ENCODE assay signal across 15 cellular contexts in genomic region chr3:149898771-149899170, GRCh38.
DNase-seq lines count a peak whose midpoint lies in the region; ATAC-seq and TF ChIP-seq lines count a peak whose summit lies in the region.
"Had no signal": no experiment of that assay in that cellular context is flagged by ENCODE, and none has a peak within 500 bp of the region (broad histone marks: within the 10 kb centered on the region; RNA-seq: fewer than 3 reads in every experiment).

No MANE protein-coding gene starts in this region.

- CTCF ChIA-PET in MCF 10A (lab: Yijun Ruan, JAX), result interaction anchor here (0.7 kb wide), 1 partner anchor 8 kb away, joined by 3 read pairs; no protein-coding TSS in a partner anchor
- CTCF ChIA-PET in HEK293T (lab: Yijun Ruan, JAX), result no interaction called here

- no peak for ATAC-seq in central memory CD8-positive, alpha-beta T cell (replicated peaks; ENCODE audit: extremely low read depth, poor library complexity, severe bottlenecking)
- ATAC-seq: WTC11 had no signal

- POLR2A ChIA-PET in MCF 10A (lab: Yijun Ruan, JAX), result interaction anchor here (1.0 to 1.1 kb wide), 2 partner anchors 10 to 83 kb away, joined by 3 read pairs; no protein-coding TSS in a partner anchor
- POLR2A ChIA-PET in HEK293T (lab: Yijun Ruan, JAX), result no interaction called here

- no peaks in the 10 kb centered on the region for H3K27me3 ChIP-seq in breast epithelium
- H3K27me3 ChIP-seq in hepatocyte, result no peaks in the 10 kb centered on the region
- H3K27me3 ChIP-seq: esophagus muscularis mucosa had no signal

- no peaks in the 10 kb centered on the region for H3K9me2 ChIP-seq in hepatocyte (replicated peaks; ENCODE audit: insufficient read depth)

- no peaks in the 10 kb centered on the region for H4K20me1 ChIP-seq in hepatocyte (ENCODE audit: insufficient read depth, poor library complexity, severe bottlenecking)

- H3K4me3 Mint-ChIP-seq in MCF 10A (ENCODE audit: unreplicated experiment), result no peak overlapping the region
- no peak overlapping the region for H3K4me3 Mint-ChIP-seq in central memory CD8-positive, alpha-beta T cell
- H3K4me3 Mint-ChIP-seq: WTC11 had no signal

- H3K4me1 Mint-ChIP-seq in MCF 10A (ENCODE audit: insufficient read depth, unreplicated experiment), result peaks cover 9% of the 10 kb centered on the region
- peaks cover 13% of the 10 kb centered on the region for H3K4me1 Mint-ChIP-seq in central memory CD8-positive, alpha-beta T cell

- TF ChIP-seq POLR2A in breast epithelium (IDR thresholded peaks at IDR 0.05), result no peak

- DNase-seq in MCF 10A (ENCODE audit: unreplicated experiment) (peak; percentile 26), breast epithelium (ENCODE audit: low spot score in 2 of 2) (no peak), hepatocyte (ENCODE audit: low spot score) (peak; percentile 5), DMS153 treated with DMSO at 0.1 percent for 48 hours (lab: John Stamatoyannopoulos, UW; ENCODE audit: unreplicated experiment) (no peak), NCI-H187 treated with DMSO at 0.1 percent for 48 hours (lab: John Stamatoyannopoulos, UW) (no peak), HEK293T (ENCODE audit: extremely low spot score) (no peak)
- DNase-seq in central memory CD8-positive, alpha-beta T cell (ENCODE audit: low spot score in 2 of 2), result no peak
- DNase-seq in activated CD8-positive, alpha-beta memory T cell treated with anti-CD3 and anti-CD28 coated beads, Interleukin-2, amount 50 U/mL, for 4 hours, result no peak
- DNase-seq: activated T-cell treated with anti-CD3 and anti-CD28 coated beads, Interleukin-2, amount 50 U/mL, for 1 hour; DMS79; NCI-H510A treated with DMSO at 0.1 percent for 48 hours had no signal

- H3K27me3 Mint-ChIP-seq in MCF 10A (ENCODE audit: insufficient read depth, unreplicated experiment), result no peaks in the 10 kb centered on the region
- H3K27me3 Mint-ChIP-seq in central memory CD8-positive, alpha-beta T cell, result no peaks in the 10 kb centered on the region

- peaks cover 9% of the 10 kb centered on the region for H3K36me3 Mint-ChIP-seq in MCF 10A (ENCODE audit: insufficient read depth, unreplicated experiment)
- H3K36me3 Mint-ChIP-seq in central memory CD8-positive, alpha-beta T cell (ENCODE audit: insufficient read depth), result peaks cover 4% of the 10 kb centered on the region
- H3K36me3 Mint-ChIP-seq: WTC11 had no signal

- 82% methylated on average over 2 of the region's 2 CpGs for WGBS in hepatocyte (ENCODE audit: low lambda C conversion rate, missing lambda C conversion rate)

- no TSS peak for BruUV-seq in MCF 10A (replicated peaks; lab: Mats Ljungman, UMichigan)

- intact Hi-C loops in MCF 10A (cut with micrococcal nuclease), result no loop called here
- intact Hi-C loops in breast epithelium (cut with DNase I; ENCODE audit: low total_unique reads), result no loop called here

- no peaks in the 10 kb centered on the region for H3K9me3 Mint-ChIP-seq in MCF 10A (ENCODE audit: unreplicated experiment)
- no peaks in the 10 kb centered on the region for H3K9me3 Mint-ChIP-seq in central memory CD8-positive, alpha-beta T cell
- H3K9me3 Mint-ChIP-seq: WTC11 had no signal

- no peaks in the 10 kb centered on the region for H3K9me3 ChIP-seq in breast epithelium
- no peaks in the 10 kb centered on the region for H3K9me3 ChIP-seq in hepatocyte (ENCODE audit: low read depth)
- H3K9me3 ChIP-seq: esophagus muscularis mucosa had no signal

- H3K4me1 ChIP-seq in breast epithelium, result no peaks in the 10 kb centered on the region
- H3K4me1 ChIP-seq in hepatocyte (ENCODE audit: insufficient read depth), result no peaks in the 10 kb centered on the region

- no peak overlapping the region for H3K27ac Mint-ChIP-seq in MCF 10A (ENCODE audit: low read depth, unreplicated experiment)
- H3K27ac Mint-ChIP-seq in central memory CD8-positive, alpha-beta T cell (ENCODE audit: low read depth), result peak overlapping the region; percentile 32
- H3K27ac Mint-ChIP-seq: WTC11 had no signal

- TF ChIP-seq CTCF in MCF 10A (IDR thresholded peaks at IDR 0.05; ENCODE audit: unreplicated experiment) (no peak), breast epithelium (IDR thresholded peaks at IDR 0.05) (no peak), hepatocyte (IDR thresholded peaks at IDR 0.05; ENCODE audit: poor library complexity) (no peak)

- H3K36me3 ChIP-seq in breast epithelium, result peaks cover 7% of the 10 kb centered on the region
- no peaks in the 10 kb centered on the region for H3K36me3 ChIP-seq in hepatocyte (replicated peaks; ENCODE audit: insufficient read depth, low read depth)

- H3K4me3 ChIP-seq in breast epithelium (no peak overlapping the region), hepatocyte (no peak overlapping the region)
- H3K4me3 ChIP-seq: esophagus muscularis mucosa had no signal

- H3K4me2 ChIP-seq in hepatocyte, result no peak overlapping the region

- H3K79me2 ChIP-seq in hepatocyte, result no peaks in the 10 kb centered on the region

- no peak overlapping the region for H2AFZ ChIP-seq in hepatocyte

- no peak overlapping the region for H3K27ac ChIP-seq in breast epithelium
- no peak overlapping the region for H3K27ac ChIP-seq in hepatocyte
- H3K27ac ChIP-seq: 22Rv1, esophagus muscularis mucosa, HL-60 had no signal

TF ChIP-seq in HEK293T, 16 proteins besides CTCF, POLR2A, EP300 and RAD21:
- TF ChIP-seq SUZ12 (IDR thresholded peaks at IDR 0.05) (no peak), TARDBP (IDR thresholded peaks at IDR 0.05) (no peak), ZNF384 (IDR thresholded peaks at IDR 0.05) (no peak), LEF1 (IDR thresholded peaks at IDR 0.05; ENCODE audit: borderline replicate concordance) (no peak), HDGF (IDR thresholded peaks at IDR 0.05; ENCODE audit: borderline replicate concordance) (no peak), ARNT (IDR thresholded peaks at IDR 0.05) (no peak), CTBP1 (IDR thresholded peaks at IDR 0.05; ENCODE audit: borderline replicate concordance) (no peak), PKNOX1 (IDR thresholded peaks at IDR 0.05) (no peak), NFRKB (IDR thresholded peaks at IDR 0.05) (no peak), BHLHE40 (IDR thresholded peaks at IDR 0.05; ENCODE audit: borderline replicate concordance) (no peak), FOXA1 (IDR thresholded peaks at IDR 0.05) (no peak), ELF4 (IDR thresholded peaks at IDR 0.05) (no peak)

Comparison
In these comparisons a context has a peak if more than half of its experiments do, and no peak if none do; other contexts are left out.
1. DNase-seq: peak in MCF 10A (single experiment) and hepatocyte (single experiment); none in breast epithelium (0 of 2), central memory CD8-positive, alpha-beta T cell (0 of 2), DMS153 treated with DMSO at 0.1 percent for 48 hours (single experiment), NCI-H187 treated with DMSO at 0.1 percent for 48 hours (single experiment), activated CD8-positive, alpha-beta memory T cell treated with anti-CD3 and anti-CD28 coated beads, Interleukin-2, amount 50 U/mL, for 4 hours (single experiment) and HEK293T (single experiment).